Comparison of ENCODE assay signal across 25 cellular contexts in genomic region chrX:63400340-63400739, GRCh38.
"Had no signal": no experiment of that assay in that cellular context is flagged by ENCODE, and none has a peak within 500 bp of the region (broad histone marks: within the 10 kb centered on the region; RNA-seq: fewer than 3 reads in every experiment).

No MANE protein-coding gene starts in this region.

- H3K27me3 ChIP-seq: pancreas, stomach, testis, thyroid gland, transverse colon, upper lobe of left lung, vagina had no signal

- DNase-seq: islet precursor cell; left ventricle myocardium inferior; midbrain; mucosa of descending colon; naive thymus-derived CD4-positive, alpha-beta T cell; nucleus accumbens; pancreas; posterior cingulate gyrus; retina; right cardiac atrium; stimulated activated CD4-positive, alpha-beta T cell treated with anti-CD3 and anti-CD28 coated beads, Interleukin-12 subunit alpha, Interleukin-12 subunit beta, amount 100 ng/mL, for 4 hours; stimulated activated CD4-positive, alpha-beta T cell treated with anti-CD3 and anti-CD28 coated beads, Interleukin-15, amount 100 ng/mL, for 24 hours; stimulated activated CD4-positive, alpha-beta T cell treated with anti-CD3 and anti-CD28 coated beads, Interleukin-2, amount 100 ng/mL, for 24 hours; stimulated activated CD4-positive, alpha-beta T cell treated with anti-CD3 and anti-CD28 coated beads, Interleukin-4, amount 100 ng/mL, for 1 hour; stimulated activated naive B cell treated with anti-CD40 and anti-IgM and Interleukin-4, amounts not matched to agents 10 μg/mL and 1 μg/mL and 100 μg/mL, for 72 hours; stimulated activated naive CD8-positive, alpha-beta T cell treated with anti-CD3 and anti-CD28 coated beads, Interleukin-15, Interleukin-2, amounts not matched to agents 100 U/mL and 50 U/mL, for 24 hours; stomach; testis; thyroid gland; transverse colon; upper lobe of left lung had no signal

- H3K4me3 ChIP-seq: left ventricle myocardium inferior, lung, mucosa of descending colon, pancreas, prostate gland, skin epidermis, stomach, testis, thyroid gland, transverse colon, upper lobe of left lung, vagina had no signal

- H3K27ac ChIP-seq: left ventricle myocardium inferior, pancreas, prostate gland, skin epidermis, stomach, testis, thyroid gland, transverse colon, upper lobe of left lung, vagina had no signal

- H3K4me1 ChIP-seq: left ventricle myocardium inferior, pancreas, prostate gland, stomach, testis, thyroid gland, transverse colon, upper lobe of left lung, vagina had no signal

- H3K9me3 ChIP-seq: left ventricle myocardium inferior, mucosa of descending colon, pancreas, prostate gland, testis, thyroid gland, transverse colon, vagina had no signal

- FAIRE-seq: pancreas had no signal

- H3K36me3 ChIP-seq: left ventricle myocardium inferior, pancreas, prostate gland, stomach, thyroid gland, transverse colon, upper lobe of left lung, vagina had no signal
